ENCODE assay signal across 20 cellular contexts in the genomic region with DNA sequence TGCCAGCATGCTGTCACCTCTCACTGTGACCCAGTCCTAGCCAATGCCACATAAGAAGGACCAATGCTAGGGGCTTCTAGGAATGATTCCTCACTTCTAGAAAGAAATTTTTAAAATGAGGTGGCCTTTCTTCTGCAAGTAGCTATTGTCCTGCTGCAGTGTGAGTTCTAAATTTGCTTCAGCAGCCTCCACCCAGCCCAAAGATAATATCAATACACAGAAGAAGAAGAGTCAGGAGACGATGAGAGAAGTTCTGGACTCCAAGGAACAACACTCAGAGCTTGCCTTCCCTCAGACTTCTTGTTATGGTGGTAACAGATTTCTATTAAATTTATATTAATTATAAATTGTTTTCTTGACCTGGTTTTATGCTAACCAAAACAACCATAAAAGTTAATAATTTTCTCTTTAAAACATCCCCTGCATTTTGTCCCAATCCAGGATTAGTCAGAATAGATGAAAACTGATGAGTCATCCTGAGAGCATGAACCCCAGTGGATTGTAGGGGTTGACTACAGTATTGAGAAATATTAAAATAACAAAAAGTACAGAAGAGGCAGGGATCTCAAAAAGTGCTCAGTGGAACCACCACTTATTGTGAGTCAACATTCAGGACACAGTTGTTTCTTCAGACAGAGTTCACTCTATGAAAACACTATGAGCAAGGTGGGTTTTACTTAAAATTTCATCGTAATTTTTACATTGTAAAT. TPM values are rescaled to one million over a fixed set of nuclear protein-coding genes. Genes with fewer than 3 reads are reported as not detected.
DNase-seq lines count a peak whose midpoint lies in the region; ATAC-seq and TF ChIP-seq lines count a peak whose summit lies in the region.
"Had no signal": no experiment of that assay in that cellular context is flagged by ENCODE, and none has a peak within 500 bp of the region (broad histone marks: within the 10 kb centered on the region; RNA-seq: fewer than 3 reads in every experiment).

No MANE protein-coding gene starts in this region.

- no peaks in the 10 kb centered on the region for H3K4me1 ChIP-seq in left lung

- H3K4me1 Mint-ChIP-seq in activated CD8-positive, alpha-beta T cell treated with anti-CD3 and anti-CD28 coated beads for 36 hours (ENCODE audit: low read depth): no peaks in the 10 kb centered on the region
- H3K4me1 Mint-ChIP-seq in osteocyte (ENCODE audit: unreplicated experiment): no peaks in the 10 kb centered on the region
- H3K4me1 Mint-ChIP-seq: naive thymus-derived CD8-positive, alpha-beta T cell had no signal

- no peaks in the 10 kb centered on the region for H3K27me3 ChIP-seq in left lung

- DNase-seq in AG20443 (ENCODE audit: low spot score): peak; percentile 77
- DNase-seq in M059J (ENCODE audit: low read depth): peak; percentile 65
- peak; percentile 90 for DNase-seq in choroid plexus epithelial cell (ENCODE audit: low read depth)
- DNase-seq in left lung: no peak
- no peak for DNase-seq in NCI-H1436 treated with DMSO at 0.1 percent for 48 hours (lab: John Stamatoyannopoulos, UW)
- DNase-seq in activated CD8-positive, alpha-beta T cell treated with anti-CD3 and anti-CD28 coated beads for 36 hours: no peak
- no peak for DNase-seq in osteocyte (ENCODE audit: extremely low spot score, unreplicated experiment)
- DNase-seq: CD8-positive, alpha-beta T cell; effector memory CD8-positive, alpha-beta T cell; GDM1; hippocampal formation; left ventricle myocardium superior; naive thymus-derived CD8-positive, alpha-beta T cell; NCI-H1694; NCI-H69; right cardiac atrium; stimulated activated naive CD4-positive, alpha-beta T cell treated with Interleukin-2 at 50 U/mL for 16 hours had no signal

- H3K36me3 Mint-ChIP-seq in activated CD8-positive, alpha-beta T cell treated with anti-CD3 and anti-CD28 coated beads for 36 hours (ENCODE audit: low read depth): peaks cover 5% of the 10 kb centered on the region
- H3K36me3 Mint-ChIP-seq in osteocyte (ENCODE audit: unreplicated experiment): peaks cover 2% of the 10 kb centered on the region

- H3K9me3 Mint-ChIP-seq in activated CD8-positive, alpha-beta T cell treated with anti-CD3 and anti-CD28 coated beads for 36 hours: peaks cover 33% of the 10 kb centered on the region
- peaks cover 36% of the 10 kb centered on the region for H3K9me3 Mint-ChIP-seq in osteocyte (ENCODE audit: unreplicated experiment)

- H3K4me3 ChIP-seq in choroid plexus epithelial cell (ENCODE audit: low read depth, low read length) (no peak overlapping the region), left lung (no peak overlapping the region)

- CTCF ChIA-PET in activated CD8-positive, alpha-beta T cell treated with anti-CD3 and anti-CD28 coated beads for 36 hours (lab: Charles Lee): no interaction called here

- H3K36me3 ChIP-seq in left lung: no peaks in the 10 kb centered on the region

- no peak overlapping the region for H3K4me3 Mint-ChIP-seq in activated CD8-positive, alpha-beta T cell treated with anti-CD3 and anti-CD28 coated beads for 36 hours
- no peak overlapping the region for H3K4me3 Mint-ChIP-seq in osteocyte (ENCODE audit: unreplicated experiment)
- H3K4me3 Mint-ChIP-seq: CD8-positive, alpha-beta T cell; effector memory CD8-positive, alpha-beta T cell; naive thymus-derived CD8-positive, alpha-beta T cell had no signal

- H3K27ac ChIP-seq in left lung: no peak overlapping the region

- no peak overlapping the region for H3K27ac Mint-ChIP-seq in activated CD8-positive, alpha-beta T cell treated with anti-CD3 and anti-CD28 coated beads for 36 hours
- H3K27ac Mint-ChIP-seq in osteocyte (ENCODE audit: unreplicated experiment): no peak overlapping the region
- H3K27ac Mint-ChIP-seq: activated T-helper 2 cell treated with anti-CD3 and anti-CD28 coated beads, Interferon-gamma antibody, Interleukin-2, Interleukin-4, amounts not matched to agents 10 μg/mL and 5 μg/mL and 100 μg/mL, durations not matched to agents 14 hours and 24 hours and 36 hours; CD8-positive, alpha-beta T cell; effector memory CD8-positive, alpha-beta T cell had no signal

- H3K27me3 Mint-ChIP-seq in activated CD8-positive, alpha-beta T cell treated with anti-CD3 and anti-CD28 coated beads for 36 hours: peaks cover 3% of the 10 kb centered on the region
- H3K27me3 Mint-ChIP-seq in osteocyte (ENCODE audit: unreplicated experiment): peaks cover 2% of the 10 kb centered on the region

- ATAC-seq in left lung (peak; percentile 71), HG02571 (IDR thresholded peaks at IDR 0.05; ENCODE audit: unreplicated experiment) (no peak)
- no peak for ATAC-seq in activated CD8-positive, alpha-beta T cell treated with anti-CD3 and anti-CD28 coated beads for 36 hours
- ATAC-seq: CD8-positive, alpha-beta T cell; effector memory CD8-positive, alpha-beta T cell; left ventricle myocardium superior; naive thymus-derived CD8-positive, alpha-beta T cell; right cardiac atrium; Right ventricle myocardium inferior had no signal

- POLR2A ChIA-PET in activated CD8-positive, alpha-beta T cell treated with anti-CD3 and anti-CD28 coated beads for 36 hours (lab: Charles Lee): no interaction called here

- TF ChIP-seq CTCF in choroid plexus epithelial cell (conservative IDR thresholded peaks at IDR 0.05; ENCODE audit: low read depth, low read length): no peak
- TF ChIP-seq CTCF in left lung (IDR thresholded peaks at IDR 0.05): no peak
- no peak for TF ChIP-seq CTCF in activated CD8-positive, alpha-beta T cell treated with anti-CD3 and anti-CD28 coated beads for 36 hours (IDR thresholded peaks at IDR 0.05)
- no peak for TF ChIP-seq CTCF in osteocyte (IDR thresholded peaks at IDR 0.05)

- intact Hi-C loops in left lung (cut with DNase I): no loop called here
- intact Hi-C loops in activated CD8-positive, alpha-beta T cell treated with anti-CD3 and anti-CD28 coated beads for 36 hours (cut with micrococcal nuclease): no loop called here

- H3K9me3 ChIP-seq in left lung: peaks cover 0 to 53% of the 10 kb centered on the region in 2 donors

RNA-seq across cellular contexts. Expression of gene AKR1C2, which starts 29.6 kb away (rescaled TPM):
- total RNA-seq in M059J (2014; rRNA removed; shearing (Covaris generic)): 0.49 and 0.86 TPM in 2 replicates
- total RNA-seq in left lung (10 to 100 TPM; 12.0 to 65.3 TPM), osteocyte (not detected in 2 replicates)
- total RNA-seq in activated CD8-positive, alpha-beta T cell treated with anti-CD3 and anti-CD28 coated beads for 36 hours: not detected
- total RNA-seq: activated T-helper 2 cell treated with anti-CD3 and anti-CD28 coated beads, Interferon-gamma antibody, Interleukin-2, Interleukin-4, amounts not matched to agents 10 μg/mL and 5 μg/mL and 100 μg/mL, durations not matched to agents 14 hours and 24 hours and 36 hours; CD8-positive, alpha-beta T cell; naive thymus-derived CD8-positive, alpha-beta T cell had no signal

Comparison
In these comparisons a context has a peak if more than half of its experiments do, and no peak if none do; other contexts are left out.
1. DNase-seq: peak in AG20443 (single experiment), M059J (single experiment) and choroid plexus epithelial cell (single experiment); none in left lung (0 of 2), NCI-H1436 treated with DMSO at 0.1 percent for 48 hours (single experiment), activated CD8-positive, alpha-beta T cell treated with anti-CD3 and anti-CD28 coated beads for 36 hours (single experiment) and osteocyte (single experiment).